27 cellular contexts compared by ENCODE assay signal in the genomic region with DNA sequence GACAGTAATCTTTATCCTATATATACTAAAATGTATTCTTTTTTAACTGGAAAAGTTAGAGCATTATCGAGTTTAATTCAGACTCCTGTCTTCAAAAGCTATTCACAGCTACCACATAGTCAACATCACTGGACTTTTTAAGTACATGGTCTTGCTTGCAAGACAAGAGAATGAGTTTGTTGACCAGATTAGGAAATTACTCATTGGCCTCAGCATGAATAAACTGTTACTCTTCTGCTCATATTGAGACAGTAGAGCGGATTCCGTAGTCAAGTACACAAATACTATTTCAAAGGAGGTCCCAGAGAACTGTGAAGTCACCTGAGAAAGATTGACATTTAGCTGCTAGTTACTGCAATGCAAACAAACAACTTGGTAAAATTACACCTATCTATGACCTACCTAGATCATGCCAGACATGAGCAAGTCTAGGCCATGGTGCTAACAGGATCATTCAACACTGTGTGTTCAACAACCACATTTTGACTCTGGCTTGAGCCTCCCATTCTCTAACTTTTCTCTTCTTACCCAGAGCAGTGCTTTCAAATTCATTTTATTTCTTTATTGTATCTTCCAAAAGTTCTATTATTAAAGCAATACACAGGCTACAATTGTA.
"Had no signal": no experiment of that assay in that cellular context is flagged by ENCODE, and none has a peak within 500 bp of the region (broad histone marks: within the 10 kb centered on the region; RNA-seq: fewer than 3 reads in every experiment).

No MANE protein-coding gene starts in this region.

- H3K9me3 Mint-ChIP-seq: activated CD8-positive, alpha-beta T cell treated with anti-CD3 and anti-CD28 coated beads for 36 hours had no signal

- DNase-seq: activated CD4-positive, alpha-beta T cell treated with anti-CD3 and anti-CD28 coated beads for 4 hours; activated CD8-positive, alpha-beta memory T cell treated with anti-CD3 and anti-CD28 coated beads, Interleukin-2, amount 50 U/mL, for 4 hours; activated gamma-delta T cell treated with Interleukin-2 at 50 U/mL for 16 hours; activated naive CD4-positive, alpha-beta T cell treated with anti-CD3 and anti-CD28 coated beads, Interleukin-2, amount 50 U/mL, for 16 hours; activated naive CD8-positive, alpha-beta T cell treated with anti-CD3 and anti-CD28 coated beads, Interleukin-2, amount 10 ng/mL, durations not matched to agents 7 days and 5 days; activated T-cell treated with anti-CD3 and anti-CD28 coated beads, Interleukin-2, amount 50 U/mL, for 72 hours; adrenal gland; anterior cingulate cortex; NCI-H1092; NCI-H1417; NCI-H2029; NCI-H2107; NCI-H345; NCI-H510A; NCI-H69; NK-92 treated with Interleukin-12 subunit alpha and Interleukin-12 subunit beta, amount 100 ng/mL, for 24 hours; Right ventricle myocardium superior; SW 1271 had no signal

- H3K4me3 Mint-ChIP-seq: activated CD8-positive, alpha-beta T cell treated with anti-CD3 and anti-CD28 coated beads for 36 hours; activated naive CD8-positive, alpha-beta T cell treated with anti-CD3 and anti-CD28 coated beads, Interleukin-2, amount 10 ng/mL, durations not matched to agents 7 days and 5 days; T-helper 2 cell treated with Interferon-gamma antibody and Interleukin-4, amounts not matched to agents 5 μg/mL and 100 μg/mL, for 36 hours had no signal

- H3K36me3 Mint-ChIP-seq: activated naive CD8-positive, alpha-beta T cell treated with anti-CD3 and anti-CD28 coated beads, Interleukin-2, amount 10 ng/mL, durations not matched to agents 7 days and 5 days had no signal

- H3K4me3 ChIP-seq: adrenal gland, K562, SJCRH30 had no signal

- ATAC-seq: activated CD4-positive, CD25-positive, alpha-beta regulatory T cell treated with anti-CD3 and anti-CD28 coated beads, Interleukin-2, amount 50 U/mL, for 24 hours; activated CD8-positive, alpha-beta T cell treated with anti-CD3 and anti-CD28 coated beads for 36 hours; K562; Panc1; SK-N-SH treated with all-trans-retinoic acid at 6 μM for 48 hours had no signal

- H3K27ac Mint-ChIP-seq: activated CD8-positive, alpha-beta T cell treated with anti-CD3 and anti-CD28 coated beads for 36 hours; activated T-cell treated with anti-CD3 and anti-CD28 coated beads, Interleukin-2, amount 50 U/mL, for 72 hours; activated T-helper 2 cell treated with anti-CD3 and anti-CD28 coated beads, Interferon-gamma antibody, Interleukin-2, Interleukin-4, amounts not matched to agents 10 μg/mL and 5 μg/mL and 100 μg/mL, durations not matched to agents 14 hours and 24 hours and 36 hours had no signal

- H3K9me3 ChIP-seq: adrenal gland, SJCRH30 had no signal

- H3K27ac ChIP-seq: adrenal gland, RWPE1, SJCRH30 had no signal

- H3K4me1 ChIP-seq: adrenal gland had no signal

- H3K27me3 ChIP-seq: adrenal gland, SJCRH30 had no signal

- H3K36me3 ChIP-seq: adrenal gland, SJCRH30 had no signal

- H3K27me3 Mint-ChIP-seq: activated CD8-positive, alpha-beta T cell treated with anti-CD3 and anti-CD28 coated beads for 36 hours; activated naive CD8-positive, alpha-beta T cell treated with anti-CD3 and anti-CD28 coated beads, Interleukin-2, amount 10 ng/mL, durations not matched to agents 7 days and 5 days had no signal
